ENCODE assay signal across 43 cellular contexts in the genomic region with DNA sequence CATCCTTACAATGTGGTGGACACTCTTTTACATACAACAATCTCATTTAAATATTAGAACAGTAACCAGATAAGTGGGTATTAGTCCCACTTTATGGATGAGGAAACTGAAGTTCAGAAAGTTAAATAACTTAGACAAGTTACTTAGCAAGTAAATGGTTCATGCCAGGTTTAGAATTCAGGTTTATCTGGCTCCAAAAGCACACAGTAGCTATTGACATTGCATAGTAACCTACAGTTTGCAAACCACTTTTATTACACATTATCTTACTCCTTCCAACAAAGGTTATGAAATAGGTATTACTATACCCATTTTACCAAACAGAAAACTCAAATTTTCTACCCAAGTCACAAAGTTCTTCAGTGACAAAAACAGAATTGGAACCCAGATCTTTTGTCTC. TPM values are rescaled to one million over a fixed set of nuclear protein-coding genes. Genes with fewer than 3 reads are reported as not detected.
"Had no signal": no experiment of that assay in that cellular context is flagged by ENCODE, and none has a peak within 500 bp of the region (broad histone marks: within the 10 kb centered on the region; RNA-seq: fewer than 3 reads in every experiment).

No MANE protein-coding gene starts in this region.

- H3K4me1 Mint-ChIP-seq: activated naive CD4-positive, alpha-beta T cell treated with anti-CD3 and anti-CD28 coated beads, Interleukin-2, amount 10 ng/mL, durations not matched to agents 7 days and 5 days; activated naive CD4-positive, alpha-beta T cell treated with anti-CD3 and anti-CD28 coated beads, Interleukin-2, amount 50 U/mL, for 24 hours; activated naive CD8-positive, alpha-beta T cell treated with anti-CD3 and anti-CD28 coated beads for 36 hours; activated naive CD8-positive, alpha-beta T cell treated with anti-CD3 and anti-CD28 coated beads, Interleukin-2, amount 10 ng/mL, durations not matched to agents 7 days and 5 days; activated naive CD8-positive, alpha-beta T cell treated with anti-CD3 and anti-CD28 coated beads, Interleukin-2, amount 50 U/mL, for 24 hours; activated T-helper 17 cell treated with anti-CD3 and anti-CD28 coated beads, Interleukin-2, amount 50 U/mL, for 72 hours; brain; central memory CD8-positive, alpha-beta T cell had no signal

- DNase-seq: activated effector memory CD4-positive, alpha-beta T cell treated with anti-CD3 and anti-CD28 coated beads, Interleukin-2, amount 50 U/mL, for 16 hours; activated effector memory CD4-positive, alpha-beta T cell treated with Interleukin-2 at 50 U/mL for 16 hours; activated gamma-delta T cell; activated gamma-delta T cell treated with Interleukin-2 at 50 U/mL for 16 hours; activated naive CD4-positive, alpha-beta T cell; activated naive CD4-positive, alpha-beta T cell treated with anti-CD3 and anti-CD28 coated beads for 36 hours; activated naive CD4-positive, alpha-beta T cell treated with anti-CD3 and anti-CD28 coated beads, Interleukin-2, amount 10 ng/mL, durations not matched to agents 7 days and 5 days; activated naive CD4-positive, alpha-beta T cell treated with anti-CD3 and anti-CD28 coated beads, Interleukin-2, amount 50 U/mL, for 16 hours; activated naive CD4-positive, alpha-beta T cell treated with Interleukin-2 at 50 U/mL for 16 hours; activated naive CD8-positive, alpha-beta T cell treated with anti-CD3 and anti-CD28 coated beads for 36 hours; activated naive CD8-positive, alpha-beta T cell treated with anti-CD3 and anti-CD28 coated beads, Interleukin-2, amount 10 ng/mL, durations not matched to agents 7 days and 5 days; activated naive CD8-positive, alpha-beta T cell treated with anti-CD3 and anti-CD28 coated beads, Interleukin-2, amount 50 U/mL, for 24 hours; activated T-cell treated with anti-CD3 and anti-CD28 coated beads, Interleukin-2, amount 50 U/mL, for 1 hour; activated T-cell treated with anti-CD3 and anti-CD28 coated beads, Interleukin-2, amount 50 U/mL, for 24 hours; activated T-cell treated with anti-CD3 and anti-CD28 coated beads, Interleukin-2, amount 50 U/mL, for 4 hours; activated T-cell treated with anti-CD3 and anti-CD28 coated beads, Interleukin-2, amount 50 U/mL, for 48 hours; activated T-cell treated with anti-CD3 and anti-CD28 coated beads, Interleukin-2, amount 50 U/mL, for 72 hours; adrenal gland; amniotic stem cell; amygdala; anterior cingulate cortex; aorta; body of pancreas; brain microvascular endothelial cell; caudate nucleus; central memory CD4-positive, alpha-beta T cell; cerebellar nuclear complex had no signal

- ATAC-seq: activated naive CD4-positive, alpha-beta T cell treated with anti-CD3 and anti-CD28 coated beads, Interleukin-2, amount 50 U/mL, for 72 hours; activated naive CD8-positive, alpha-beta T cell treated with anti-CD3 and anti-CD28 coated beads, Interleukin-2, amount 50 U/mL, for 24 hours; activated T-cell treated with anti-CD3 and anti-CD28 coated beads, Interleukin-2, amount 50 U/mL, for 4 hours; activated T-cell treated with anti-CD3 and anti-CD28 coated beads, Interleukin-2, amount 50 U/mL, for 72 hours; activated T-helper 17 cell treated with anti-CD3 and anti-CD28 coated beads, Interleukin-2, amount 50 U/mL, for 72 hours; body of pancreas had no signal

- H3K4me3 ChIP-seq: adrenal gland, ascending aorta, body of pancreas, breast epithelium, cardiac muscle cell had no signal

- H3K4me1 ChIP-seq: adrenal gland, ascending aorta, body of pancreas, breast epithelium had no signal

- H3K9me3 Mint-ChIP-seq: activated naive CD4-positive, alpha-beta T cell treated with anti-CD3 and anti-CD28 coated beads, Interleukin-2, amount 10 ng/mL, durations not matched to agents 7 days and 5 days; activated naive CD8-positive, alpha-beta T cell treated with anti-CD3 and anti-CD28 coated beads for 36 hours; activated naive CD8-positive, alpha-beta T cell treated with anti-CD3 and anti-CD28 coated beads, Interleukin-2, amount 10 ng/mL, durations not matched to agents 7 days and 5 days; activated T-cell treated with anti-CD3 and anti-CD28 coated beads, Interleukin-2, amount 50 U/mL, for 24 hours; activated T-helper 1 cell treated with anti-CD3 and anti-CD28 coated beads, Interleukin-12 subunit alpha, Interleukin-12 subunit beta, Interleukin-2, Interleukin-4 antibody, amounts not matched to agents 30 ng/mL and 10 ng/mL and 1 ng/mL, durations not matched to agents 14 hours and 24 hours and 36 hours; activated T-helper 2 cell treated with anti-CD3 and anti-CD28 coated beads, Interferon-gamma antibody, Interleukin-2, Interleukin-4, amounts not matched to agents 10 μg/mL and 5 μg/mL and 100 μg/mL, durations not matched to agents 14 hours and 24 hours and 36 hours; central memory CD8-positive, alpha-beta T cell had no signal

- H3K27ac Mint-ChIP-seq: activated naive CD4-positive, alpha-beta T cell treated with anti-CD3 and anti-CD28 coated beads for 36 hours; activated naive CD4-positive, alpha-beta T cell treated with anti-CD3 and anti-CD28 coated beads, Interleukin-2, amount 10 ng/mL, durations not matched to agents 7 days and 5 days; activated naive CD4-positive, alpha-beta T cell treated with anti-CD3 and anti-CD28 coated beads, Interleukin-2, amount 50 U/mL, for 24 hours; activated naive CD4-positive, alpha-beta T cell treated with anti-CD3 and anti-CD28 coated beads, Interleukin-2, amount 50 U/mL, for 72 hours; activated naive CD8-positive, alpha-beta T cell; activated naive CD8-positive, alpha-beta T cell treated with anti-CD3 and anti-CD28 coated beads for 36 hours; activated naive CD8-positive, alpha-beta T cell treated with anti-CD3 and anti-CD28 coated beads, Interleukin-2, amount 10 ng/mL, durations not matched to agents 7 days and 5 days; activated naive CD8-positive, alpha-beta T cell treated with anti-CD3 and anti-CD28 coated beads, Interleukin-2, amount 50 U/mL, for 24 hours; activated T-cell treated with anti-CD3 and anti-CD28 coated beads, Interleukin-2, amount 50 U/mL, for 24 hours; activated T-cell treated with anti-CD3 and anti-CD28 coated beads, Interleukin-2, amount 50 U/mL, for 72 hours; activated T-helper 1 cell treated with anti-CD3 and anti-CD28 coated beads, Interleukin-12 subunit alpha, Interleukin-12 subunit beta, Interleukin-2, Interleukin-4 antibody, amounts not matched to agents 30 ng/mL and 10 ng/mL and 1 ng/mL, durations not matched to agents 14 hours and 24 hours and 36 hours; activated T-helper 17 cell treated with anti-CD3 and anti-CD28 coated beads, Interleukin-2, amount 50 U/mL, for 72 hours; activated T-helper 2 cell treated with anti-CD3 and anti-CD28 coated beads, Interferon-gamma antibody, Interleukin-2, Interleukin-4, amounts not matched to agents 10 μg/mL and 5 μg/mL and 100 μg/mL, durations not matched to agents 14 hours and 24 hours and 36 hours; brain had no signal

- H3K9me3 ChIP-seq: adrenal gland, ascending aorta, body of pancreas, breast epithelium had no signal

- H3K4me3 Mint-ChIP-seq: activated naive CD4-positive, alpha-beta T cell treated with anti-CD3 and anti-CD28 coated beads for 36 hours; activated naive CD4-positive, alpha-beta T cell treated with anti-CD3 and anti-CD28 coated beads, Interleukin-2, amount 10 ng/mL, durations not matched to agents 7 days and 5 days; activated naive CD4-positive, alpha-beta T cell treated with anti-CD3 and anti-CD28 coated beads, Interleukin-2, amount 50 U/mL, for 24 hours; activated naive CD8-positive, alpha-beta T cell; activated naive CD8-positive, alpha-beta T cell treated with anti-CD3 and anti-CD28 coated beads for 36 hours; activated naive CD8-positive, alpha-beta T cell treated with anti-CD3 and anti-CD28 coated beads, Interleukin-2, amount 10 ng/mL, durations not matched to agents 7 days and 5 days; activated naive CD8-positive, alpha-beta T cell treated with anti-CD3 and anti-CD28 coated beads, Interleukin-2, amount 50 U/mL, for 24 hours; activated T-cell treated with anti-CD3 and anti-CD28 coated beads, Interleukin-2, amount 50 U/mL, for 24 hours; activated T-cell treated with anti-CD3 and anti-CD28 coated beads, Interleukin-2, amount 50 U/mL, for 4 hours; activated T-cell treated with anti-CD3 and anti-CD28 coated beads, Interleukin-2, amount 50 U/mL, for 72 hours; activated T-helper 1 cell treated with anti-CD3 and anti-CD28 coated beads, Interleukin-12 subunit alpha, Interleukin-12 subunit beta, Interleukin-2, Interleukin-4 antibody, amounts not matched to agents 30 ng/mL and 10 ng/mL and 1 ng/mL, durations not matched to agents 14 hours and 24 hours and 36 hours; activated T-helper 17 cell treated with anti-CD3 and anti-CD28 coated beads, Interleukin-2, amount 50 U/mL, for 72 hours; brain; central memory CD8-positive, alpha-beta T cell had no signal

- H3K36me3 ChIP-seq: adrenal gland, ascending aorta, brain microvascular endothelial cell, breast epithelium, cardiac muscle cell had no signal

- H3K36me3 Mint-ChIP-seq: activated naive CD4-positive, alpha-beta T cell treated with anti-CD3 and anti-CD28 coated beads, Interleukin-2, amount 10 ng/mL, durations not matched to agents 7 days and 5 days; activated naive CD4-positive, alpha-beta T cell treated with anti-CD3 and anti-CD28 coated beads, Interleukin-2, amount 50 U/mL, for 24 hours; activated naive CD8-positive, alpha-beta T cell; activated naive CD8-positive, alpha-beta T cell treated with anti-CD3 and anti-CD28 coated beads for 36 hours; activated naive CD8-positive, alpha-beta T cell treated with anti-CD3 and anti-CD28 coated beads, Interleukin-2, amount 10 ng/mL, durations not matched to agents 7 days and 5 days; brain had no signal

- H3K27ac ChIP-seq: adrenal gland, ascending aorta, body of pancreas, brain microvascular endothelial cell, breast epithelium, cardiac muscle cell had no signal

RNA-seq across cellular contexts. Expression of a gene that starts 19.7 kb away (rescaled TPM):
- total RNA-seq: activated naive CD4-positive, alpha-beta T cell treated with anti-CD3 and anti-CD28 coated beads for 36 hours; activated naive CD4-positive, alpha-beta T cell treated with anti-CD3 and anti-CD28 coated beads, Interleukin-2, amount 50 U/mL, for 72 hours; activated naive CD8-positive, alpha-beta T cell treated with anti-CD3 and anti-CD28 coated beads for 36 hours; activated naive CD8-positive, alpha-beta T cell treated with anti-CD3 and anti-CD28 coated beads, Interleukin-2, amount 10 ng/mL, durations not matched to agents 7 days and 5 days; activated T-cell treated with anti-CD3 and anti-CD28 coated beads, Interleukin-2, amount 50 U/mL, for 4 hours; activated T-cell treated with anti-CD3 and anti-CD28 coated beads, Interleukin-2, amount 50 U/mL, for 72 hours; activated T-helper 1 cell treated with anti-CD3 and anti-CD28 coated beads, Interleukin-12 subunit alpha, Interleukin-12 subunit beta, Interleukin-2, Interleukin-4 antibody, amounts not matched to agents 30 ng/mL and 10 ng/mL and 1 ng/mL, durations not matched to agents 14 hours and 24 hours and 36 hours; activated T-helper 17 cell treated with anti-CD3 and anti-CD28 coated beads, Interleukin-2, amount 50 U/mL, for 72 hours; activated T-helper 2 cell treated with anti-CD3 and anti-CD28 coated beads, Interferon-gamma antibody, Interleukin-2, Interleukin-4, amounts not matched to agents 10 μg/mL and 5 μg/mL and 100 μg/mL, durations not matched to agents 14 hours and 24 hours and 36 hours; adrenal gland; ascending aorta; astrocyte; bronchial epithelial cell; cardiac muscle cell; cardiac septum; cerebellum; chondrocyte had no signal
